ENCODE assay signal across 20 cellular contexts in genomic region chr2:25454824-25455611, GRCh38.
"Had no signal": no experiment of that assay in that cellular context is flagged by ENCODE, and none has a peak within 500 bp of the region (broad histone marks: within the 10 kb centered on the region; RNA-seq: fewer than 3 reads in every experiment).

No MANE protein-coding gene starts in this region.

- H3K4me3 Mint-ChIP-seq: activated naive CD4-positive, alpha-beta T cell treated with anti-CD3 and anti-CD28 coated beads, Interleukin-2, amount 50 U/mL, for 24 hours; activated T-helper 1 cell treated with anti-CD3 and anti-CD28 coated beads, Interleukin-12 subunit alpha, Interleukin-12 subunit beta, Interleukin-2, Interleukin-4 antibody, amounts not matched to agents 30 ng/mL and 10 ng/mL and 1 ng/mL, durations not matched to agents 14 hours and 24 hours and 36 hours; immature natural killer cell; natural killer cell treated with Interleukin-12 subunit alpha and Interleukin-12 subunit beta and Interleukin-15 and Interleukin-18, amount 100 ng/mL, for 72 hours had no signal

- H3K27ac ChIP-seq: esophagus squamous epithelium, SJSA1, suprapubic skin, VCaP had no signal

- H3K4me3 ChIP-seq: esophagus squamous epithelium, SJSA1, spleen, suprapubic skin had no signal

- ATAC-seq: natural killer cell treated with Interleukin-12 subunit alpha and Interleukin-12 subunit beta and Interleukin-15 and Interleukin-18, amount 100 ng/mL, for 72 hours; right cardiac atrium had no signal

- H3K4me1 Mint-ChIP-seq: immature natural killer cell had no signal

- H3K27ac Mint-ChIP-seq: immature natural killer cell, progenitor cell of endocrine pancreas had no signal

- H3K9me3 Mint-ChIP-seq: activated naive CD4-positive, alpha-beta T cell treated with anti-CD3 and anti-CD28 coated beads, Interleukin-2, amount 50 U/mL, for 24 hours; activated T-helper 1 cell treated with anti-CD3 and anti-CD28 coated beads, Interleukin-12 subunit alpha, Interleukin-12 subunit beta, Interleukin-2, Interleukin-4 antibody, amounts not matched to agents 30 ng/mL and 10 ng/mL and 1 ng/mL, durations not matched to agents 14 hours and 24 hours and 36 hours; immature natural killer cell; natural killer cell treated with Interleukin-12 subunit alpha and Interleukin-12 subunit beta and Interleukin-15 and Interleukin-18, amount 100 ng/mL, for 72 hours had no signal

- DNase-seq: activated CD4-positive, alpha-beta T cell treated with anti-CD3 and anti-CD28 coated beads for 4 hours; anterior cingulate cortex; esophagus squamous epithelium; foreskin fibroblast; glutamatergic neuron; immature natural killer cell; mammary epithelial cell; nucleus accumbens; right cardiac atrium; spleen; stimulated activated CD4-positive, alpha-beta T cell treated with anti-CD3 and anti-CD28 coated beads, Interleukin-2, amount 100 ng/mL, for 24 hours; stimulated activated naive CD4-positive, alpha-beta T cell; SW 1271 had no signal

- H3K9me3 ChIP-seq: esophagus squamous epithelium, SJSA1, spleen, suprapubic skin had no signal

- H3K27me3 Mint-ChIP-seq: activated naive CD4-positive, alpha-beta T cell treated with anti-CD3 and anti-CD28 coated beads, Interleukin-2, amount 50 U/mL, for 24 hours; natural killer cell treated with Interleukin-12 subunit alpha and Interleukin-12 subunit beta and Interleukin-15 and Interleukin-18, amount 100 ng/mL, for 72 hours; progenitor cell of endocrine pancreas had no signal

- H3K27me3 ChIP-seq: esophagus squamous epithelium, SJSA1, spleen, suprapubic skin had no signal

- H3K4me1 ChIP-seq: esophagus squamous epithelium, SJSA1, suprapubic skin had no signal

- H3K36me3 ChIP-seq: SJSA1, suprapubic skin had no signal
